ENCODE assay signal across 17 cellular contexts in genomic region chr10:131751827-131752775, GRCh38.
DNase-seq lines count a peak whose midpoint lies in the region; FAIRE-seq and TF ChIP-seq lines count a peak whose summit lies in the region.
"Had no signal": no experiment of that assay in that cellular context is flagged by ENCODE, and none has a peak within 500 bp of the region (broad histone marks: within the 10 kb centered on the region; RNA-seq: fewer than 3 reads in every experiment).

No MANE protein-coding gene starts in this region.

- peak overlapping the region; percentile 60 for H3K4ac ChIP-seq in H1 (replicated peaks; ENCODE audit: insufficient read length, low read depth, low read length)

- H2AK5ac ChIP-seq in H1 (ENCODE audit: low read depth, low read length): no peak overlapping the region; the same call in 1 of the 2 replicates

- H3K79me1 ChIP-seq in H1 (ENCODE audit: low read depth, low read length): no peaks in the 10 kb centered on the region

- H3K4me3 ChIP-seq in H1 (ENCODE audit: extremely low read depth in 1 of 4, insufficient read depth in 2 of 4, low read depth in 3 of 4, low read length in 4 of 4): no peak overlapping the region
- no peak overlapping the region for H3K4me3 ChIP-seq in mesodermal cell (ENCODE audit: extremely low read depth, insufficient read depth, low read length, poor library complexity, severe bottlenecking)
- H3K4me3 ChIP-seq: K562, PC-9 had no signal

- no peaks in the 10 kb centered on the region; a peak in 1 of 8 replicates for H3K36me3 ChIP-seq in H1 (ENCODE audit: control insufficient read depth in 2 of 4, insufficient read depth in 4 of 4, low read length in 3 of 4)
- H3K36me3 ChIP-seq in mesodermal cell (ENCODE audit: control insufficient read depth, insufficient read depth, low read length): no peaks in the 10 kb centered on the region

- no peak overlapping the region for H3K9ac ChIP-seq in H1 (replicated peaks in 1 of 4; ENCODE audit: extremely low read depth in 1 of 4, low read depth in 3 of 4, low read length in 3 of 4)

- no peak for TF ChIP-seq RAD21 in H1 (IDR thresholded peaks at IDR 0.05 in 1 of 2, conservative IDR thresholded peaks at IDR 0.05 in 1 of 2; ENCODE audit: low read depth in 2 of 2, low read length in 2 of 2)

- no peaks in the 10 kb centered on the region for H3K27me3 ChIP-seq in H1 (replicated peaks in 1 of 4; ENCODE audit: control insufficient read depth in 3 of 4, extremely low read depth in 1 of 4, insufficient read depth in 3 of 4, low read length in 3 of 4)

- H3K23me2 ChIP-seq in H1 (ENCODE audit: low read depth, low read length): no peaks in the 10 kb centered on the region

- POLR2A ChIA-PET in H1 (lab: Charles Lee; ENCODE audit: partially characterized antibody): interaction anchor here (0.6 kb wide), 1 partner anchor 332 kb away, joined by 3 read pairs; no protein-coding TSS in a partner anchor

- H3K4me1 ChIP-seq in H1 (replicated peaks in 1 of 4; ENCODE audit: control insufficient read depth in 3 of 4, insufficient read depth in 4 of 4, low read length in 3 of 4): peaks cover 0 to 26% (median 10%) of the 10 kb centered on the region in 4 experiments; a peak in 4 of 7 replicates
- peaks cover 14% of the 10 kb centered on the region for H3K4me1 ChIP-seq in mesodermal cell (ENCODE audit: control insufficient read depth, insufficient read depth, low read length, poor library complexity, severe bottlenecking)

- no peak overlapping the region for H2BK120ac ChIP-seq in H1 (replicated peaks; ENCODE audit: low read depth, low read length)

- H3K27ac ChIP-seq in H1 (ENCODE audit: low read depth, low read length): no peak overlapping the region; the same call in 1 of the 2 replicates
- peak overlapping the region; percentile 36 for H3K27ac ChIP-seq in mesodermal cell (ENCODE audit: low read depth, low read length, severe bottlenecking)
- H3K27ac ChIP-seq: 22Rv1, PC-9 had no signal

- H3K14ac ChIP-seq in H1 (ENCODE audit: insufficient read length): no peak overlapping the region

- H4K5ac ChIP-seq in H1 (ENCODE audit: insufficient read length, low read depth, low read length): peak overlapping the region; percentile 15

- peak; percentile 60 for DNase-seq in activated effector memory CD4-positive, alpha-beta T cell treated with anti-CD3 and anti-CD28 coated beads, Interleukin-2, amount 50 U/mL, for 16 hours
- DNase-seq in activated effector memory CD4-positive, alpha-beta T cell treated with Interleukin-2 at 50 U/mL for 16 hours: no peak
- no peak for DNase-seq in H1 (ENCODE audit: low read depth in 1 of 2, low spot score in 2 of 2)
- DNase-seq in urothelium cell line (ENCODE audit: low spot score): peak; percentile 30
- DNase-seq in 8988T: no peak
- DNase-seq in GM20000 (ENCODE audit: low spot score): no peak
- no peak for DNase-seq in effector CD8-positive, alpha-beta T cell (lab: John Stamatoyannopoulos, UW)
- DNase-seq: COR-L47, NCI-H146, NCI-H345, NCI-H526 treated with DMSO at 0.1 percent for 48 hours, PC-9, Right ventricle myocardium superior had no signal

- no peak overlapping the region for H3K23ac ChIP-seq in H1 (ENCODE audit: insufficient read length)

- no peak overlapping the region for H2BK20ac ChIP-seq in H1 (ENCODE audit: low read length)

- H4K20me1 ChIP-seq in H1 (replicated peaks in 1 of 2; ENCODE audit: control insufficient read depth in 1 of 2, insufficient read depth in 2 of 2, low read length in 2 of 2): no peaks in the 10 kb centered on the region

- WGBS in H1 (ENCODE audit: extremely low coverage in 1 of 2, insufficient coverage in 1 of 2, insufficient read length in 1 of 2, insufficient replicate concordance in 2 of 2, low coverage in 1 of 2, low lambda C conversion rate in 2 of 2, missing lambda C conversion rate in 1 of 2), 2 experiments: 85% methylated on average over 24 of the region's 24 CpGs; no CpG with 5 or more reads in 1 of the 2 experiments
- WGBS in mesodermal cell (ENCODE audit: insufficient coverage in 2 of 2), 2 experiments: 78% methylated on average over 17 to 20 of the region's 24 CpGs

- peak overlapping the region; percentile 78 for H3K18ac ChIP-seq in H1 (ENCODE audit: extremely low read depth, low read length)

- H4K91ac ChIP-seq in H1 (replicated peaks; ENCODE audit: insufficient read length, low read length): peak overlapping the region; percentile 10

- H2BK5ac ChIP-seq in H1 (ENCODE audit: low read depth, low read length): no peak overlapping the region; the same call in 1 of the 2 replicates

- 0 out of 2 replicates have a peak overlapping the region, but pooled peaks have one; percentile 45 for H4K8ac ChIP-seq in H1 (ENCODE audit: extremely low read depth, insufficient read depth, low read length)

- TF ChIP-seq CTCF in H1 (IDR thresholded peaks at IDR 0.05; ENCODE audit: control extremely low read depth in 1 of 3, insufficient read depth in 1 of 3, low read depth in 1 of 3, low read length in 3 of 3) (no peak), GM20000 (IDR thresholded peaks at IDR 0.05; ENCODE audit: extremely low read depth, missing control alignments) (no peak)

- no peak overlapping the region for H2BK15ac ChIP-seq in H1 (ENCODE audit: low read length)

- no peak for TF ChIP-seq POLR2A in H1 (IDR thresholded peaks at IDR 0.05; ENCODE audit: control extremely low read depth in 1 of 2, low read depth in 2 of 2, low read length in 2 of 2)

- no peak for TF ChIP-seq EP300 in H1 (IDR thresholded peaks at IDR 0.05; ENCODE audit: borderline replicate concordance in 1 of 2, low read depth in 2 of 2, low read length in 2 of 2)

- no peak overlapping the region; a peak in 1 of 4 replicates for H3K4me2 ChIP-seq in H1 (ENCODE audit: insufficient read depth in 1 of 2, low read depth in 2 of 2, low read length in 2 of 2)
- H3K4me2 ChIP-seq: PC-9 had no signal

- H2AFZ ChIP-seq in H1 (ENCODE audit: low read length): peak overlapping the region; percentile 42; the same call in 1 of the 2 replicates
- H2AFZ ChIP-seq: PC-9 had no signal

- peak overlapping the region; percentile 39; the same call in 1 of the 2 replicates for H2BK12ac ChIP-seq in H1 (ENCODE audit: low read depth, low read length)

- H3K9me3 ChIP-seq in H1 (ENCODE audit: insufficient read depth in 2 of 2, low read depth in 1 of 2, low read length in 1 of 2): no peaks in the 10 kb centered on the region
- no peaks in the 10 kb centered on the region for H3K9me3 ChIP-seq in mesodermal cell (ENCODE audit: control insufficient read depth, low read length)

- H3K79me2 ChIP-seq in H1 (ENCODE audit: control insufficient read depth in 1 of 2, insufficient read depth in 2 of 2, low read length in 2 of 2): no peaks in the 10 kb centered on the region

- H3K56ac ChIP-seq in H1 (replicated peaks; ENCODE audit: insufficient read length, low read depth, low read length): no peak overlapping the region

- CTCF ChIA-PET in H1 (lab: Charles Lee; ENCODE audit: partially characterized antibody): interaction anchor here (0.9 to 1.3 kb wide), 5 partner anchors 11 to 122 kb away, joined by 3 to 6 read pairs (median 3); no protein-coding TSS in a partner anchor

- FAIRE-seq in H1 (lab: Jason Lieb, UNC) (no peak), urothelium cell line (lab: Jason Lieb, UNC) (no peak)
- FAIRE-seq: GM12891, K562 had no signal

TF ChIP-seq in H1, 55 proteins besides CTCF, POLR2A, EP300 and RAD21:
- no peak for TF ChIP-seq SIRT6 (IDR thresholded peaks at IDR 0.05; ENCODE audit: low read length)
- TF ChIP-seq GTF2F1 (IDR thresholded peaks at IDR 0.05; ENCODE audit: borderline replicate concordance, low read depth, low read length): no peak
- no peak for TF ChIP-seq CEBPB (IDR thresholded peaks at IDR 0.05; ENCODE audit: low read depth, low read length)
- TF ChIP-seq SIN3A (conservative IDR thresholded peaks at IDR 0.05 in 1 of 2, IDR thresholded peaks at IDR 0.05 in 1 of 2; ENCODE audit: low read depth in 1 of 2, low read length in 2 of 2): no peak
- no peak for TF ChIP-seq BCL11A (IDR thresholded peaks at IDR 0.05; ENCODE audit: low read depth in 2 of 2, low read length in 2 of 2)
- no peak for TF ChIP-seq BACH1 (IDR thresholded peaks at IDR 0.05; ENCODE audit: low read length)
- no peak for TF ChIP-seq SUZ12 (IDR thresholded peaks at IDR 0.05; ENCODE audit: low read length)
- TF ChIP-seq HDAC6 (IDR thresholded peaks at IDR 0.05; ENCODE audit: low read depth, low read length): no peak
- TF ChIP-seq SRF (IDR thresholded peaks at IDR 0.05; ENCODE audit: low read depth, low read length): no peak

Comparison
In these comparisons a context has a peak if more than half of its experiments do, and no peak if none do; other contexts are left out.
1. DNase-seq: peak in activated effector memory CD4-positive, alpha-beta T cell treated with anti-CD3 and anti-CD28 coated beads, Interleukin-2, amount 50 U/mL, for 16 hours (single experiment) and urothelium cell line (single experiment); none in activated effector memory CD4-positive, alpha-beta T cell treated with Interleukin-2 at 50 U/mL for 16 hours (single experiment), H1 (0 of 2), 8988T (single experiment), GM20000 (single experiment) and effector CD8-positive, alpha-beta T cell (single experiment).